ENCODE assay signal across 8 cellular contexts in the genomic region with DNA sequence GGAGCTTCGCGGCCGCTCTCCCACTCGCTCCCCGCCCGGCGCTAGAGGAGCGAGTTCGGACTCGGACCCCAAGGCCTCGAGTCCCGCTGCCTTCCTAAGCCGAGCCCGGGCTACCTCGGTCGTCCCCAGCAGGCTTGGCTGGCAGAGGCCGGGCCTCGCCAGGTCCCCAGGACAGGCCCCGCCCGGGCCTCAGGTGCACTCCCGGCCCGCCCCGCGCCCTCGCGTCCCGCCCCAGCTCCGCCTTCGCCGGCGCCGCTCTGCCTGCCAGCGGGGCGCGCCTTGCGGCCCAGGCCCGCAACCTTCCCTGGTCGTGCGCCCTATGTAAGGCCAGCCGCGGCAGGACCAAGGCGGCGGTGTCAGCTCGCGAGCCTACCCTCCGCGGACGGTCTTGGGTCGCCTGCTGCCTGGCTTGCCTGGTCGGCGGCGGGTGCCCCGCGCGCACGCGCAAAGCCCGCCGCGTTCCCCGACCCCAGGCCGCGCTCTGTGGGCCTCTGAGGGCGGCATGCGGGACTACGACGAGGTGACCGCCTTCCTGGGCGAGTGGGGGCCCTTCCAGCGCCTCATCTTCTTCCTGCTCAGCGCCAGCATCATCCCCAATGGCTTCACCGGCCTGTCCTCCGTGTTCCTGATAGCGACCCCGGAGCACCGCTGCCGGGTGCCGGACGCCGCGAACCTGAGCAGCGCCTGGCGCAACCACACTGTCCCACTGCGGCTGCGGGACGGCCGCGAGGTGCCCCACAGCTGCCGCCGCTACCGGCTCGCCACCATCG. TPM values are rescaled to one million over a fixed set of nuclear protein-coding genes. Genes with fewer than 3 reads are reported as not detected.
DNase-seq lines count a peak whose midpoint lies in the region; ATAC-seq and TF ChIP-seq lines count a peak whose summit lies in the region.

A gene (plus strand): TSS at position 240 of the 770 bp plus-strand sequence. CDS start 263 bp downstream, at position 503.

- peak within 1 kb of the TSS; percentile 66 for H3K4me3 ChIP-seq in Jurkat, Clone E6-1 (ENCODE audit: low read length)
- H3K4me3 ChIP-seq in SU-DHL-6 (ENCODE audit: insufficient read depth, low read length, poor library complexity, severe bottlenecking) (peak within 1 kb of the TSS; percentile 62), right atrium auricular region (peak within 1 kb of the TSS; percentile 63 to 72)

- H3K79me2 ChIP-seq in SU-DHL-6 (ENCODE audit: insufficient read depth, low read length): no peaks in the 10 kb centered on the region

- H3K27ac ChIP-seq in SU-DHL-6 (ENCODE audit: low read depth, low read length) (no peak within 1 kb of the TSS), adipose tissue (ENCODE audit: low read depth, low read length) (peak within 1 kb of the TSS; percentile 26), right atrium auricular region (peak within 1 kb of the TSS; percentile 83 to 94)

- H3F3A ChIP-seq in SU-DHL-6 (ENCODE audit: insufficient read depth): no peaks in the 10 kb centered on the region

- DNase-seq in ELR (ENCODE audit: low read depth) (peak; percentile 69), right atrium auricular region (ENCODE audit: low spot score) (peak; percentile 60), renal cortical epithelial cell (ENCODE audit: low read depth) (no peak), pons (ENCODE audit: low spot score) (no peak)
- peak; percentile 26 for DNase-seq in Jurkat, Clone E6-1 (ENCODE audit: low read depth, low spot score)

- H3K27me3 ChIP-seq in SU-DHL-6 (ENCODE audit: low read length) (no peaks in the 10 kb centered on the region), right atrium auricular region (no peaks in the 10 kb centered on the region)

- H4K20me1 ChIP-seq in SU-DHL-6 (ENCODE audit: low read depth, low read length): no peaks in the 10 kb centered on the region

- peaks cover 0 to 41% of the 10 kb centered on the region in 2 donors for H3K4me1 ChIP-seq in right atrium auricular region

- H3K36me3 ChIP-seq in SU-DHL-6 (ENCODE audit: low read length): no peaks in the 10 kb centered on the region
- H3K36me3 ChIP-seq in right atrium auricular region: no peaks in the 10 kb centered on the region

- ATAC-seq in GM21619 (IDR thresholded peaks at IDR 0.05; ENCODE audit: unreplicated experiment): peak; percentile 85

- no peaks in the 10 kb centered on the region for H3K9me2 ChIP-seq in SU-DHL-6 (replicated peaks; ENCODE audit: insufficient read depth, low read length)

- H3K9me3 ChIP-seq in SU-DHL-6 (ENCODE audit: insufficient read depth, low read length) (no peaks in the 10 kb centered on the region), right atrium auricular region (no peaks in the 10 kb centered on the region)

- peak within 1 kb of the TSS; percentile 67 for H3K4me2 ChIP-seq in SU-DHL-6 (ENCODE audit: low read depth, low read length, poor library complexity, severe bottlenecking)

- H2AFZ ChIP-seq in SU-DHL-6 (ENCODE audit: low read depth, low read length, severe bottlenecking): peak within 1 kb of the TSS; percentile 90

- 1% methylated on average over 57 to 93 of the region's 93 CpGs for WGBS in adipose tissue, 3 donors

- TF ChIP-seq CTCF in SU-DHL-6 (IDR thresholded peaks at IDR 0.05; ENCODE audit: insufficient read depth, low read length, poor library complexity, severe bottlenecking) (no peak), right atrium auricular region (IDR thresholded peaks at IDR 0.05) (no peak)

- peak within 1 kb of the TSS; percentile 48 for H3K9ac ChIP-seq in SU-DHL-6 (ENCODE audit: low read length)

RNA-seq across cellular contexts. Expression of the gene that starts here (rescaled TPM):
- 5.4 TPM for polyA plus RNA-seq in Jurkat, Clone E6-1 (2012; ENCODE audit: insufficient read depth, insufficient read length)
- 1 to 10 TPM; 3.0 to 6.6 (median 5.1) TPM for polyA plus RNA-seq in adipose tissue
- total RNA-seq in right atrium auricular region (10 to 100 TPM in 1 of 2 donors, 1 to 10 TPM in 1; 8.6 to 17.6 TPM), renal cortical epithelial cell (31.3 and 33.0 TPM in 2 replicates)

Comparison
In these comparisons a context has a peak if more than half of its experiments do, and no peak if none do; other contexts are left out.
1. DNase-seq: peak in ELR (single experiment), Jurkat, Clone E6-1 (single experiment) and right atrium auricular region (single experiment); none in renal cortical epithelial cell (single experiment) and pons (single experiment).
2. Peak in every context shown above with its lines, with median percentiles within 50 percentile points of each other: H3K4me3 ChIP-seq.